In genomic region chr20:19254956-19255355, GRCh38 we compare ENCODE assay signal across 22 cellular contexts. TPM values are rescaled to one million over a fixed set of nuclear protein-coding genes. Genes with fewer than 3 reads are reported as not detected.
A peak's percentile ranks its signal among the peaks of the same experiment; 100 is the strongest.
DNase-seq lines count a peak whose midpoint lies in the region; TF ChIP-seq lines count a peak whose summit lies in the region.
"Had no signal": no experiment of that assay in that cellular context is flagged by ENCODE, and none has a peak within 500 bp of the region (broad histone marks: within the 10 kb centered on the region; RNA-seq: fewer than 3 reads in every experiment).

No MANE protein-coding gene starts in this region.

- no peaks in the 10 kb centered on the region for H3K4me1 ChIP-seq in osteoblast (ENCODE audit: insufficient read depth, low read length)
- H3K4me1 ChIP-seq: body of pancreas, pancreas, SJCRH30 had no signal

- no peak overlapping the region for H2AFZ ChIP-seq in osteoblast (ENCODE audit: low read length)

- H3K9me3 ChIP-seq in osteoblast (ENCODE audit: low read depth, low read length) = no peaks in the 10 kb centered on the region
- H3K9me3 ChIP-seq: body of pancreas, lower lobe of right lung, pancreas, SJCRH30, transverse colon had no signal

- peak; percentile 89 for DNase-seq in DMS153 (lab: John Stamatoyannopoulos, UW)
- peak; percentile 3 for DNase-seq in ELR (ENCODE audit: low read depth)
- peak; percentile 15 for DNase-seq in ecto neural progenitor cell (ENCODE audit: low spot score)
- DNase-seq in osteoblast (ENCODE audit: insufficient read length, low spot score, missing footprints) = peak; percentile 10
- no peak for DNase-seq in UCSD-AML1 (lab: John Stamatoyannopoulos, UW; ENCODE audit: unreplicated experiment)
- DNase-seq in NCI-H1417 treated with DMSO at 0.1 percent for 48 hours (lab: John Stamatoyannopoulos, UW) = no peak
- no peak for DNase-seq in inferior parietal cortex (ENCODE audit: extremely low spot score)
- DNase-seq: activated CD4-positive, alpha-beta T cell treated with anti-CD3 and anti-CD28 coated beads, Interleukin-2, amount 10 ng/mL, durations not matched to agents 7 days and 5 days; activated T-cell treated with anti-CD3 and anti-CD28 coated beads, Interleukin-2, amount 50 U/mL, for 24 hours; body of pancreas; head of caudate nucleus; lower lobe of right lung; NCI-H1048; NCI-H2107; NCI-H526; nephron progenitor cell; pancreas; retina; SJCRH30; stimulated activated CD4-positive, alpha-beta T cell treated with anti-CD3 and anti-CD28 coated beads, Interleukin-2, amount 100 ng/mL, for 24 hours; T1000; transverse colon had no signal

- no peaks in the 10 kb centered on the region for H3K27me3 ChIP-seq in osteoblast (ENCODE audit: insufficient read depth, low read length)
- H3K27me3 ChIP-seq: body of pancreas, pancreas, SJCRH30, transverse colon had no signal

- no peak overlapping the region for H3K4me3 ChIP-seq in osteoblast (ENCODE audit: insufficient read depth, low read length)
- H3K4me3 ChIP-seq: body of pancreas, lower lobe of right lung, pancreas, SJCRH30, transverse colon had no signal

- no peak overlapping the region for H3K27ac ChIP-seq in osteoblast (ENCODE audit: low read depth, low read length)
- H3K27ac ChIP-seq: body of pancreas, lower lobe of right lung, pancreas, SJCRH30 had no signal

- no peak for TF ChIP-seq CTCF in osteoblast (IDR thresholded peaks at IDR 0.05; ENCODE audit: extremely low read depth, low read depth, low read length)

- H3K4me2 ChIP-seq in osteoblast (ENCODE audit: insufficient read depth, low read length) = no peak overlapping the region

- H4K20me1 ChIP-seq in osteoblast (ENCODE audit: insufficient read depth, low read length) = no peaks in the 10 kb centered on the region

- H3K79me2 ChIP-seq in osteoblast (ENCODE audit: insufficient read depth, low read length) = no peaks in the 10 kb centered on the region

- H3K36me3 ChIP-seq in osteoblast (ENCODE audit: insufficient read depth, low read length) = no peaks in the 10 kb centered on the region
- H3K36me3 ChIP-seq: lower lobe of right lung, pancreas, SJCRH30, transverse colon had no signal

RNA-seq across cellular contexts. Expression of gene SLC24A3, which starts 42.5 kb away (rescaled TPM):
- 0.29 and 1.1 TPM in 2 replicates for total RNA-seq in osteoblast
- total RNA-seq: activated CD4-positive, alpha-beta T cell treated with anti-CD3 and anti-CD28 coated beads, Interleukin-2, amount 10 ng/mL, durations not matched to agents 7 days and 5 days had no signal

Comparison
In these comparisons a context has a peak if more than half of its experiments do, and no peak if none do; other contexts are left out.
1. DNase-seq: peak in DMS153 (single experiment), ELR (single experiment), ecto neural progenitor cell (single experiment) and osteoblast (single experiment); none in UCSD-AML1 (single experiment), NCI-H1417 treated with DMSO at 0.1 percent for 48 hours (single experiment) and inferior parietal cortex (single experiment).